ENCODE assay signal across 1 cellular context in the genomic region with DNA sequence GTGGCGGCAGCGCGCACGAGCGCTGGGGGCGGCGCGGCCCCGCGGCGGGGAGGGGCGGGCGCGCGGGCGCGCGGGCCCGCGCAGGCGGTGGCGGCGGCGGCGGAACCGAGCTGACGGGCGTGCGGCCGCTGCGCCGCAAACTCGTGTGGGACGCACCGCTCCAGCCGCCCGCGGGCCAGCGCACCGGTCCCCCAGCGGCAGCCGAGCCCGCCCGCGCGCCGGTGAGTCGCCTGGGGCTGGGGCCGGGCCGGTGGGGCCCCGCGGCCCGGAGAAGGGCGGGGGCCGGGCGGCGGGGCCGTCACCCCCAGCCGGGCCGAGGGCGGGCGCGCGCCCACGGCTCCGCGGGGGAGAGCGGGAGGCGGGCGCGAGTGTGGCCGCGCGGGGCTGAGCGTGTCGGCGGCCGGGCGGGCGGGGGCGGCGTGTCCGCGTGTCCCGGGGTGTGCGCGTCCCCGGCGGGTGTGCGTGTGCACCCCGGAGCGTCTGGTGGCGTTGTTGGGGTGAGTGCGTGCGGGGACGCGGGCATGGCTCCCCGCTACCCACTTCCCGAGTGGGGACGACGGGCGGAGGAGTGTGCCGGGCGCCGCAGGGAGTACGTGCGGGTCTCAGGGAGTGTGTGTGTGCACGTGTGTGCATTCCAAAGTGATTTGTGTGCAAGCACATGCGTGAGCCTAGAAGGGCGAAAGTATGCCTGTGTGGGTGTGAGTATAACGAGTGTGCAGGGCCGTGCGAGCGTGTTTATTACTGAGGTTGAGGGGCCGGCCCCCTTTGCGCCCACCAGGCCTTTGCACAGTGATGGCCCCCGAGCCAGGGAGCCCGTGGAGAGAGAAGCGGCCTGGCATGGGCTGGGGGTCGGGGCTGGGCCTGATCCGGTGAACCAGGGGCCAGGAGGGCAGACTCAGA.
TF ChIP-seq lines count a peak whose summit lies in the region.

Gene NEK6, plus strand, starts transcription at position 85 of the 900 bp plus-strand sequence. CDS start 44,016 bp downstream, outside the sequence.

TF ChIP-seq in HepG2, 621 proteins besides CTCF, POLR2A, EP300 and RAD21 (continued from another document and continues in another):
- TF ChIP-seq HMGXB4 (CRISPR knock-in tag; IDR thresholded peaks at IDR 0.05; ENCODE audit: borderline replicate concordance in 1 of 2, low read depth in 1 of 2) = 0 out of 4 replicates have a peak, but pooled peaks of 1 of the 2 experiments have one; percentile 77
- TF ChIP-seq ZNF776 (CRISPR knock-in tag; IDR thresholded peaks at IDR 0.05) = peak; percentile 63; the same call in 1 of the 2 replicates
- TF ChIP-seq RFXANK (CRISPR knock-in tag; IDR thresholded peaks at IDR 0.05) = no peak
- TF ChIP-seq, protein P1, sequence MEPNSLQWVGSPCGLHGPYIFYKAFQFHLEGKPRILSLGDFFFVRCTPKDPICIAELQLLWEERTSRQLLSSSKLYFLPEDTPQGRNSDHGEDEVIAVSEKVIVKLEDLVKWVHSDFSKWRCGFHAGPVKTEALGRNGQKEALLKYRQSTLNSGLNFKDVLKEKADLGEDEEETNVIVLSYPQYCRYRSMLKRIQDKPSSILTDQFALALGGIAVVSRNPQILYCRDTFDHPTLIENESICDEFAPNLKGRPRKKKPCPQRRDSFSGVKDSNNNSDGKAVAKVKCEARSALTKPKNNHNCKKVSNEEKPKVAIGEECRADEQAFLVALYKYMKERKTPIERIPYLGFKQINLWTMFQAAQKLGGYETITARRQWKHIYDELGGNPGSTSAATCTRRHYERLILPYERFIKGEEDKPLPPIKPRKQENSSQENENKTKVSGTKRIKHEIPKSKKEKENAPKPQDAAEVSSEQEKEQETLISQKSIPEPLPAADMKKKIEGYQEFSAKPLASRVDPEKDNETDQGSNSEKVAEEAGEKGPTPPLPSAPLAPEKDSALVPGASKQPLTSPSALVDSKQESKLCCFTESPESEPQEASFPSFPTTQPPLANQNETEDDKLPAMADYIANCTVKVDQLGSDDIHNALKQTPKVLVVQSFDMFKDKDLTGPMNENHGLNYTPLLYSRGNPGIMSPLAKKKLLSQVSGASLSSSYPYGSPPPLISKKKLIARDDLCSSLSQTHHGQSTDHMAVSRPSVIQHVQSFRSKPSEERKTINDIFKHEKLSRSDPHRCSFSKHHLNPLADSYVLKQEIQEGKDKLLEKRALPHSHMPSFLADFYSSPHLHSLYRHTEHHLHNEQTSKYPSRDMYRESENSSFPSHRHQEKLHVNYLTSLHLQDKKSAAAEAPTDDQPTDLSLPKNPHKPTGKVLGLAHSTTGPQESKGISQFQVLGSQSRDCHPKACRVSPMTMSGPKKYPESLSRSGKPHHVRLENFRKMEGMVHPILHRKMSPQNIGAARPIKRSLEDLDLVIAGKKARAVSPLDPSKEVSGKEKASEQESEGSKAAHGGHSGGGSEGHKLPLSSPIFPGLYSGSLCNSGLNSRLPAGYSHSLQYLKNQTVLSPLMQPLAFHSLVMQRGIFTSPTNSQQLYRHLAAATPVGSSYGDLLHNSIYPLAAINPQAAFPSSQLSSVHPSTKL (CRISPR knock-in tag; IDR thresholded peaks at IDR 0.05) = no peak
- no peak for TF ChIP-seq IRF1 (CRISPR knock-in tag; IDR thresholded peaks at IDR 0.05; ENCODE audit: low read depth)
- TF ChIP-seq ZBTB43 (CRISPR knock-in tag; conservative IDR thresholded peaks at IDR 0.05) = peak; percentile 90
- no peak for TF ChIP-seq CBFB (CRISPR knock-in tag; IDR thresholded peaks at IDR 0.05)
- TF ChIP-seq JDP2 (CRISPR knock-in tag; IDR thresholded peaks at IDR 0.05; ENCODE audit: borderline replicate concordance) = no peak
- TF ChIP-seq, protein P2, sequence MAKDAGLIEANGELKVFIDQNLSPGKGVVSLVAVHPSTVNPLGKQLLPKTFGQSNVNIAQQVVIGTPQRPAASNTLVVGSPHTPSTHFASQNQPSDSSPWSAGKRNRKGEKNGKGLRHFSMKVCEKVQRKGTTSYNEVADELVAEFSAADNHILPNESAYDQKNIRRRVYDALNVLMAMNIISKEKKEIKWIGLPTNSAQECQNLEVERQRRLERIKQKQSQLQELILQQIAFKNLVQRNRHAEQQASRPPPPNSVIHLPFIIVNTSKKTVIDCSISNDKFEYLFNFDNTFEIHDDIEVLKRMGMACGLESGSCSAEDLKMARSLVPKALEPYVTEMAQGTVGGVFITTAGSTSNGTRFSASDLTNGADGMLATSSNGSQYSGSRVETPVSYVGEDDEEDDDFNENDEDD (CRISPR knock-in tag; IDR thresholded peaks at IDR 0.05; ENCODE audit: borderline replicate concordance) = no peak
- no peak for TF ChIP-seq GTF2F1 (IDR thresholded peaks at IDR 0.05; ENCODE audit: low read length)
- TF ChIP-seq TRIM24 (CRISPR knock-in tag; IDR thresholded peaks at IDR 0.05) = no peak
- TF ChIP-seq, protein P3, sequence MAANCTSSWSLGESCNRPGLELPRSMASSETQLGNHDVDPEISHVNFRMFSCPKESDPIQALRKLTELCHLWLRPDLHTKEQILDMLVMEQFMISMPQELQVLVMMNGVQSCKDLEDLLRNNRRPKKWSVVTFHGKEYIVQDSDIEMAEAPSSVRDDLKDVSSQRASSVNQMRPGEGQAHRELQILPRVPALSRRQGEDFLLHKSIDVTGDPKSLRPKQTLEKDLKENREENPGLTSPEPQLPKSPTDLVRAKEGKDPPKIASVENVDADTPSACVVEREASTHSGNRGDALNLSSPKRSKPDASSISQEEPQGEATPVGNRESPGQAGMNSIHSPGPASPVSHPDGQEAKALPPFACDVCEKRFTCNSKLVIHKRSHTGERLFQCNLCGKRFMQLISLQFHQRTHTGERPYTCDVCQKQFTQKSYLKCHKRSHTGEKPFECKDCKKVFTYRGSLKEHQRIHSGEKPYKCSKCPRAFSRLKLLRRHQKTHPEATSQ (CRISPR knock-in tag; IDR thresholded peaks at IDR 0.05; ENCODE audit: borderline replicate concordance) = no peak
- TF ChIP-seq JUNB (CRISPR knock-in tag; IDR thresholded peaks at IDR 0.05; ENCODE audit: borderline replicate concordance) = 0 out of 2 replicates have a peak, but pooled peaks have one; percentile 47
- peak; percentile 47 for TF ChIP-seq AGO1 (IDR thresholded peaks at IDR 0.05; ENCODE audit: low read depth, low read length, poor library complexity, severe bottlenecking)
- peak; percentile 50; the same call in 1 of the 2 replicates for TF ChIP-seq AKAP8 (CRISPR knock-in tag; IDR thresholded peaks at IDR 0.05)
- TF ChIP-seq ZNF414 (CRISPR knock-in tag; IDR thresholded peaks at IDR 0.05) = 0 out of 2 replicates have a peak, but pooled peaks have one; percentile 33
- peak; percentile 84; the same call in 1 of the 2 replicates for TF ChIP-seq NRL (CRISPR knock-in tag; IDR thresholded peaks at IDR 0.05; ENCODE audit: borderline replicate concordance)
- TF ChIP-seq MZF1 (CRISPR knock-in tag; IDR thresholded peaks at IDR 0.05; ENCODE audit: borderline replicate concordance) = no peak
- TF ChIP-seq, protein P4, sequence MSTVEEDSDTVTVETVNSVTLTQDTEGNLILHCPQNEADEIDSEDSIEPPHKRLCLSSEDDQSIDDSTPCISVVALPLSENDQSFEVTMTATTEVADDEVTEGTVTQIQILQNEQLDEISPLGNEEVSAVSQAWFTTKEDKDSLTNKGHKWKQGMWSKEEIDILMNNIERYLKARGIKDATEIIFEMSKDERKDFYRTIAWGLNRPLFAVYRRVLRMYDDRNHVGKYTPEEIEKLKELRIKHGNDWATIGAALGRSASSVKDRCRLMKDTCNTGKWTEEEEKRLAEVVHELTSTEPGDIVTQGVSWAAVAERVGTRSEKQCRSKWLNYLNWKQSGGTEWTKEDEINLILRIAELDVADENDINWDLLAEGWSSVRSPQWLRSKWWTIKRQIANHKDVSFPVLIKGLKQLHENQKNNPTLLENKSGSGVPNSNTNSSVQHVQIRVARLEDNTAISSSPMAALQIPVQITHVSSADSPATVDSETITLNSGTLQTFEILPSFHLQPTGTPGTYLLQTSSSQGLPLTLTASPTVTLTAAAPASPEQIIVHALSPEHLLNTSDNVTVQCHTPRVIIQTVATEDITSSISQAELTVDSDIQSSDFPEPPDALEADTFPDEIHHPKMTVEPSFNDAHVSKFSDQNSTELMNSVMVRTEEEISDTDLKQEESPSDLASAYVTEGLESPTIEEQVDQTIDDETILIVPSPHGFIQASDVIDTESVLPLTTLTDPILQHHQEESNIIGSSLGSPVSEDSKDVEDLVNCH (CRISPR knock-in tag; IDR thresholded peaks at IDR 0.05) = no peak
- TF ChIP-seq SALL1 (CRISPR knock-in tag; IDR thresholded peaks at IDR 0.05) = peak; percentile 47
- TF ChIP-seq RBFOX2 (IDR thresholded peaks at IDR 0.05; ENCODE audit: low read depth, low read length) = peak; percentile 85
- peak; percentile 42 for TF ChIP-seq ZNF407 (CRISPR knock-in tag; IDR thresholded peaks at IDR 0.05; ENCODE audit: not compliant biosample characterization)
